Comparison of ENCODE assay signal across 8 cellular contexts in the genomic region with DNA sequence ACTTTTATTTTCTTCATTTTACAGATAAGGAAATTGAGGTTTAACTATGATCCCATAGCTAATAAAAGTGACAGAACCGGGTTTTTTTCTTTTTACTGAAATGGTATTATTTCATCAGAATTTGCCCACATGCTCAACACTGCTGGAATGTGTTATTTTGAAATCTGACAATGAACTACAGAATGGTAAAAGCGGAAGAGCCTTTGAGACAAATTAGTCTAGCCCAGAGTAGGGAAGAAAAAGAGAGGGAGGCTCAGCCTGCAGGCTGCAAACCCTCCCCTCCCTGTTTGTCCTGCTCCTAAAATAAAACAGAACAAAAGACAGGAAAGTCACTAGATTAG.
A peak's percentile ranks its signal among the peaks of the same experiment; 100 is the strongest.
DNase-seq lines count a peak whose midpoint lies in the region; ATAC-seq, FAIRE-seq and TF ChIP-seq lines count a peak whose summit lies in the region.

No MANE protein-coding gene starts in this region.

- TF ChIP-seq CTCF in psoas muscle (IDR thresholded peaks at IDR 0.05), result no peak

- ATAC-seq in psoas muscle (peak in 1 of 4 donors; percentile 2), HG02885 (IDR thresholded peaks at IDR 0.05; ENCODE audit: poor library complexity, unreplicated experiment) (no peak), HG02798 (IDR thresholded peaks at IDR 0.05; ENCODE audit: poor library complexity, unreplicated experiment) (no peak)

- H3K27ac ChIP-seq in SJCRH30, result peak overlapping the region; percentile 77
- H3K27ac ChIP-seq in esophagus (ENCODE audit: low read depth in 2 of 2, low read length in 1 of 2), result peak overlapping the region; percentile 47 to 91
- H3K27ac ChIP-seq in psoas muscle, result peak overlapping the region; percentile 95

- H3K4me1 ChIP-seq in SJCRH30 (peaks cover 30% of the 10 kb centered on the region), esophagus (ENCODE audit: control insufficient read depth in 2 of 2, insufficient read depth in 2 of 2, low read length in 1 of 2) (peaks cover 0 to 12% of the 10 kb centered on the region in 2 donors), psoas muscle (peaks cover 36% of the 10 kb centered on the region)

- intact Hi-C loops in psoas muscle (cut with DNase I), result loop anchor here (5.0 to 10.0 kb wide), 6 partner anchors 69 to 416 kb away; a partner anchor contains a TSS

- H3K9me3 ChIP-seq in SJCRH30 (replicated peaks) (no peaks in the 10 kb centered on the region), esophagus (ENCODE audit: control insufficient read depth in 2 of 2, insufficient read depth in 1 of 2, low read depth in 1 of 2, low read length in 1 of 2) (no peaks in the 10 kb centered on the region), psoas muscle (peaks cover 5% of the 10 kb centered on the region)

- TF ChIP-seq POLR2A in GM12891 (IDR thresholded peaks at IDR 0.05; ENCODE audit: low read depth, low read length), result no peak

- no peak for FAIRE-seq in GM12891 (lab: Jason Lieb, UNC)

- H3K27me3 ChIP-seq in SJCRH30 (no peaks in the 10 kb centered on the region), esophagus (ENCODE audit: control insufficient read depth in 1 of 2, insufficient read depth in 2 of 2, low read length in 2 of 2) (no peaks in the 10 kb centered on the region), psoas muscle (ENCODE audit: insufficient read depth in 3 of 3, low read length in 2 of 3) (no peaks in the 10 kb centered on the region)

- H3K4me3 ChIP-seq in SJCRH30 (peak overlapping the region; percentile 39), esophagus (ENCODE audit: low read depth in 1 of 2, low read length in 2 of 2) (no peak overlapping the region), psoas muscle (peak overlapping the region; percentile 2)

- H3K36me3 ChIP-seq in SJCRH30 (no peaks in the 10 kb centered on the region), esophagus (ENCODE audit: control insufficient read depth in 2 of 2, insufficient read depth in 2 of 2, low read length in 1 of 2) (no peaks in the 10 kb centered on the region), psoas muscle (ENCODE audit: insufficient read depth in 1 of 2, low read depth in 1 of 2) (no peaks in the 10 kb centered on the region)

- DNase-seq in GM12891 (ENCODE audit: insufficient read length, low spot score) (no peak), SJCRH30 (no peak), psoas muscle (no peak), NCI-H1436 (lab: John Stamatoyannopoulos, UW) (no peak), kidney tubule cell (ENCODE audit: low spot score) (no peak)

- WGBS in esophagus, 2 donors, result 34 to 39% methylated on average over 2 of the region's 2 CpGs
- WGBS in psoas muscle, 3 donors, result 33 to 55% (median 44%) methylated on average over 2 of the region's 2 CpGs

TF ChIP-seq in GM12891, 5 proteins besides CTCF, POLR2A, EP300 and RAD21:
- TF ChIP-seq SPI1 (IDR thresholded peaks at IDR 0.05; ENCODE audit: low read depth, low read length) (peak; percentile 58; the same call in 1 of the 2 replicates), POLR2AphosphoS5 (IDR thresholded peaks at IDR 0.05; ENCODE audit: low read depth, low read length) (no peak)

Comparison
In these comparisons a context has a peak if more than half of its experiments do, and no peak if none do; other contexts are left out.
1. H3K4me3 ChIP-seq: peak in SJCRH30 (single experiment) and psoas muscle (single experiment); none in esophagus (0 of 2).
2. Peak in every context shown above with its lines, with median percentiles within 50 percentile points of each other: H3K27ac ChIP-seq.